8 cellular contexts compared by ENCODE assay signal in the genomic region with DNA sequence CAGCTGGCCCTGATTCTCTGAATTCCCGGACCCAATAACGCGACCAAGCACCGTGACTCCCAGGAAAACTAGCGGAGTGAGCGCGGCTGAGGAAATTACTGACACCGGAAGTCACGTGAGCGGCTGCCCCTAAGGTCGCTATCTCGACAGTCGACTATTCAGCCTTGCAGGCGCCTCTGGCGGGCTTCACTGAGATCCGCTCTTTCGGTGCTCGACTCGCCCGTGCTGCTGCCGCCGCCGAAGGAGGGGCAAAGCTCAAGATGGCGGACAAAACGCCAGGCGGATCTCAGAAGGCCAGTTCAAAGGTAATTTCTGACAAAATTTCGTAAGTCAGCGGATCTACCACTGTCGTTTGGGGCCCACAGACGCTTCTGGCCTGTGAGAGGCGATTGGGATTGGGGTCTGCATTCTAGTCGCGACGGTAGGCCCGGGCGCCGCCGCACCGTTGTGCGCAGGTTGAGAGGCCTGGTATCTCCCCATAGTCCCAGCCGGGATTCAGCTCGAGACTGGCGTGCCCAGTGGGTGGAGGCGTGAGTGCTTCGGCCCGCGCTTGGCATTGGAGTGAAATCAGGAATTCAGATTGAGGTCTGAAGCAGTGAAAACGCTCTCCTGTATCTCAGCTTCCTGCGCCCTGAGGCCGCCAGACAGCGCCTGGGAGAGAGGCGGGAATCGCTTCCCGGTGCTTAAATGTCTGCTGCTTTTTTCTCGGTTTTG. TPM values are rescaled to one million over a fixed set of nuclear protein-coding genes. Genes with fewer than 3 reads are reported as not detected.
DNase-seq lines count a peak whose midpoint lies in the region; ATAC-seq and TF ChIP-seq lines count a peak whose summit lies in the region.

TSS of gene U2SURP (plus strand) at position 202 of the 714 bp plus-strand sequence. CDS start at position 261, 59 bp downstream.

- no peaks in the 10 kb centered on the region for H3K9me3 Mint-ChIP-seq in activated naive CD4-positive, alpha-beta T cell treated with anti-CD3 and anti-CD28 coated beads, Interleukin-2, amount 50 U/mL, for 24 hours

- H3K4me1 Mint-ChIP-seq in activated naive CD4-positive, alpha-beta T cell treated with anti-CD3 and anti-CD28 coated beads, Interleukin-2, amount 50 U/mL, for 24 hours, result peaks cover 38% of the 10 kb centered on the region

- peak within 1 kb of the TSS; percentile 91 for H3K27ac ChIP-seq in temporal lobe (ENCODE audit: low read depth, low read length)

- peak within 1 kb of the TSS; percentile 98 for H3K4me3 Mint-ChIP-seq in activated naive CD4-positive, alpha-beta T cell treated with anti-CD3 and anti-CD28 coated beads, Interleukin-2, amount 50 U/mL, for 24 hours

- ATAC-seq in HG02588 (IDR thresholded peaks at IDR 0.05; ENCODE audit: unreplicated experiment) (peak; percentile 88), SK-N-SH treated with all-trans-retinoic acid at 6 μM for 48 hours (peak; percentile 89)

- no peak for TF ChIP-seq CTCF in GM06990 (IDR thresholded peaks at IDR 0.05; ENCODE audit: insufficient read depth, low read length, poor library complexity, severe bottlenecking)

- peaks cover 8% of the 10 kb centered on the region for H3K36me3 Mint-ChIP-seq in activated naive CD4-positive, alpha-beta T cell treated with anti-CD3 and anti-CD28 coated beads, Interleukin-2, amount 50 U/mL, for 24 hours

- peak within 1 kb of the TSS; percentile 83 for H3K4me3 ChIP-seq in GM06990 (replicated peaks; ENCODE audit: low read depth, low read length)

- H3K27me3 Mint-ChIP-seq in activated naive CD4-positive, alpha-beta T cell treated with anti-CD3 and anti-CD28 coated beads, Interleukin-2, amount 50 U/mL, for 24 hours, result no peaks in the 10 kb centered on the region

- H3K27ac Mint-ChIP-seq in activated naive CD4-positive, alpha-beta T cell treated with anti-CD3 and anti-CD28 coated beads, Interleukin-2, amount 50 U/mL, for 24 hours, result peak within 1 kb of the TSS; percentile 97

- H3K27me3 ChIP-seq in GM06990 (replicated peaks; ENCODE audit: control insufficient read depth, insufficient read depth, low read length), result no peaks in the 10 kb centered on the region

- H3K36me3 ChIP-seq in GM06990 (ENCODE audit: control insufficient read depth, insufficient read depth, low read length), result no peaks in the 10 kb centered on the region

- DNase-seq in GM06990 (ENCODE audit: extremely low read depth, insufficient read length) (peak; percentile 91), NCI-H1092 (lab: John Stamatoyannopoulos, UW) (peak; percentile 96), globus pallidus (ENCODE audit: low spot score) (peak; percentile 98), occipital lobe (lab: John Stamatoyannopoulos, UW) (peak; percentile 94)

TF ChIP-seq in SK-N-SH treated with all-trans-retinoic acid at 6 μM for 48 hours, 23 proteins besides CTCF, POLR2A, EP300 and RAD21:
- 0 out of 2 replicates have a peak, but pooled peaks have one; percentile 7 for TF ChIP-seq ESRRG (CRISPR knock-in tag; IDR thresholded peaks at IDR 0.05)
- TF ChIP-seq TOX (CRISPR knock-in tag; IDR thresholded peaks at IDR 0.05; ENCODE audit: borderline replicate concordance), result no peak

RNA-seq across cellular contexts. Expression of gene U2SURP, which starts in this region (rescaled TPM):
- total RNA-seq in occipital lobe (160 TPM), temporal lobe (82.1 TPM)

Comparison
In these comparisons a context has a peak if more than half of its experiments do, and no peak if none do; other contexts are left out.
1. Peak in every context shown above with its lines: DNase-seq, ATAC-seq, H3K4me3 ChIP-seq and H3K27ac ChIP-seq.